ENCODE assay signal across 20 cellular contexts in genomic region chr10:123250640-123251039, GRCh38.
"Had no signal": no experiment of that assay in that cellular context is flagged by ENCODE, and none has a peak within 500 bp of the region (broad histone marks: within the 10 kb centered on the region; RNA-seq: fewer than 3 reads in every experiment).

No MANE protein-coding gene starts in this region.

- H3K27ac ChIP-seq: colonic mucosa, foreskin keratinocyte, thyroid gland had no signal

- H3K27me3 ChIP-seq: colonic mucosa, foreskin keratinocyte, thyroid gland had no signal

- H3K4me3 ChIP-seq: colonic mucosa, lung, thyroid gland had no signal

- ATAC-seq: activated naive CD8-positive, alpha-beta T cell treated with anti-CD3 and anti-CD28 coated beads, Interleukin-2, amount 50 U/mL, for 24 hours; foreskin keratinocyte; left lobe of liver had no signal

- DNase-seq: activated CD8-positive, alpha-beta memory T cell treated with anti-CD3 and anti-CD28 coated beads for 24 hours; activated CD8-positive, alpha-beta memory T cell treated with anti-CD3 and anti-CD28 coated beads, Interleukin-2, amount 50 U/mL, for 48 hours; activated effector memory CD4-positive, alpha-beta T cell treated with Interleukin-2 at 50 U/mL for 16 hours; activated naive CD4-positive, alpha-beta T cell treated with anti-CD3 and anti-CD28 coated beads, Interleukin-2, amount 10 ng/mL, durations not matched to agents 7 days and 5 days; activated naive CD8-positive, alpha-beta T cell treated with anti-CD3 and anti-CD28 coated beads, Interleukin-2, amount 50 U/mL, for 24 hours; activated T-cell treated with anti-CD3 and anti-CD28 coated beads, Interleukin-2, amount 50 U/mL, for 48 hours; aorta; colonic mucosa; foreskin keratinocyte; hypothalamus; islet precursor cell; occipital lobe; posterior cingulate gyrus; retina; stimulated activated CD4-positive, alpha-beta T cell treated with anti-CD3 and anti-CD28 coated beads, Interleukin-12 subunit alpha, Interleukin-12 subunit beta, amount 100 ng/mL, for 4 hours; stimulated activated CD4-positive, alpha-beta T cell treated with anti-CD3 and anti-CD28 coated beads, Interleukin-1b, Interleukin-23, amount 100 ng/mL, for 48 hours; stimulated activated naive CD4-positive, alpha-beta T cell treated with Interleukin-2 at 50 U/mL for 16 hours; thyroid gland had no signal

- H3K4me1 ChIP-seq: colonic mucosa, foreskin keratinocyte, thyroid gland had no signal

- H3K36me3 ChIP-seq: colonic mucosa, thyroid gland had no signal

- H3K9me3 ChIP-seq: colonic mucosa, thyroid gland had no signal
